Comparison of ENCODE assay signal across 16 cellular contexts in the genomic region with DNA sequence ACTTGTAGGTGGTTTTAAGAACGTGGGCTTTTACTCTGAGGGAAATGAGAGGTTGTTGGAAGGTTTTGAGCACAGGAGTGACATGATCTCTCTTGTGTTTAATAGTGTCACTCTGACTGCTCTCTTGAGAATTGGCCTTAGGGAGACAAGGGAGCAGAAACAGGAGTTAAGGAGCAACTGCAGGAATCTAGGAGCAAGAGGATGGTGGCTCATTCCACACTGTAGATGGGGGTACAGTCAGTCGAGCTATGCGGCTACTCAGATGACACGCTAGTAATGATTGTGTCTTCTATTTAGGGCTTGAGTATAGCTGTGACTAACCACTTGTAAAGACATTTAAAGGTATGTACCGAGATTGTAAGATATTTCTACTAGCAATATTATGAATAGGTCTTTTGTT.
"Had no signal": no experiment of that assay in that cellular context is flagged by ENCODE, and none has a peak within 500 bp of the region (broad histone marks: within the 10 kb centered on the region; RNA-seq: fewer than 3 reads in every experiment).

No MANE protein-coding gene starts in this region.

- H3K36me3 ChIP-seq: breast epithelium, esophagus muscularis mucosa, stomach, suprapubic skin had no signal

- ATAC-seq: activated naive CD4-positive, alpha-beta T cell treated with anti-CD3 and anti-CD28 coated beads, Interleukin-2, amount 50 U/mL, for 72 hours; activated T-helper 17 cell treated with anti-CD3 and anti-CD28 coated beads, Interleukin-2, amount 50 U/mL, for 72 hours; naive thymus-derived CD4-positive, alpha-beta T cell; sciatic nerve; stimulated activated memory B cell treated with anti-CD40 and anti-IgM and Interleukin-4, amounts not matched to agents 10 μg/mL and 1 μg/mL and 100 μg/mL, for 72 hours had no signal

- H3K27ac ChIP-seq: breast epithelium, coronary artery, esophagus muscularis mucosa, stomach, suprapubic skin had no signal

- H3K4me1 ChIP-seq: breast epithelium, esophagus muscularis mucosa, stomach, suprapubic skin had no signal

- H3K4me3 ChIP-seq: breast epithelium, coronary artery, esophagus muscularis mucosa, smooth muscle cell, stomach, suprapubic skin had no signal

- H3K4me2 ChIP-seq: smooth muscle cell had no signal

- H3K9me3 ChIP-seq: esophagus muscularis mucosa, suprapubic skin had no signal

- DNase-seq: activated T-cell treated with anti-CD3 and anti-CD28 coated beads, Interleukin-2, amount 50 U/mL, for 1 hour; aorta; hypothalamus; naive thymus-derived CD4-positive, alpha-beta T cell; stimulated activated CD4-positive, alpha-beta T cell treated with anti-CD3 and anti-CD28 coated beads, Interleukin-15, amount 100 ng/mL, for 24 hours; stomach; T-helper 9 cell had no signal

- H3K27me3 ChIP-seq: breast epithelium, esophagus muscularis mucosa, stomach, suprapubic skin had no signal
